In the genomic region with DNA sequence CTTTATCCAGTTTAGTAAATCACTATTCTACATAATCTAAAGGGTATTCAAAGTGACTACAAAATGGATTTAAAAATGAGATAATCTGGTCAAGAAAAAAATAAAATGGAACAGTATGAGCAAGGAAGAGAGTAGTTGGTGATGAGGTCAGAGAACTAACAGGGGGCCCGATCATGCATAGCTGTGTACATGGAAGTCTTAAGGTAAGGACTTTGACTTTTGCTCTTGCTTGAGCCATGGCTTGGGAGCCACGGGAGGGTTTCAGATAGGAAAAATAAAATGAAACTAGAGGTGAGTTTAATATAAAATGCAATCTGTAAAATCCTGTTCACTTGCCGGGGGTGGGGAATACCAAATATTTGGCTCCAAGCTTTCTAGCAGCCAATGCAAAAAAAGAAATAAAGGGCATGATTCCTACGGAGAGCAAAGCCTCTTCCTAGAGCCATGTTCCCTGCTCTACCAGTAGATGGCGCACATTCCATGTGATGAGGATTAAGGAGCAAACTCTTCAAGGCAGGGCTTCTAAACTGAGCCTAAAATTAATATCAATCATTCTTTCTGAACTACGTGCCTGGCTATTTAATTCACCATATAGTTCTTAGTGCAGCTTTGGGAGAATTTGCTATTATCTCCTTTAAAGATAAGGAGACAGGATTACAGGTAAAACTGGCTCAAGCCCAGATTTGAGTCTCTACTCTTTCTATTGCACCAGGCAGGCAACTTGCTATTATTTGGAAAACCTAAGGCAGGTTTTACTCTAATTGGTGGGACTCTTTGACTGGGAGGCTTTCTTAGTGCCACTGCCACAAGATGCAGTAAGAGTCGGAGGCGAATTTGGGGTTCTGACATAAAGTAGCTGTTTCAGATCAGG, we compare ENCODE assay signal across 8 cellular contexts. TPM values are rescaled to one million over a fixed set of nuclear protein-coding genes. Genes with fewer than 3 reads are reported as not detected.
A peak's percentile ranks its signal among the peaks of the same experiment; 100 is the strongest.
DNase-seq lines count a peak whose midpoint lies in the region; ATAC-seq, FAIRE-seq and TF ChIP-seq lines count a peak whose summit lies in the region.

No MANE protein-coding gene starts in this region.

- H4K20me1 ChIP-seq in astrocyte (ENCODE audit: insufficient read depth, low read length), result no peaks in the 10 kb centered on the region

- H3K27me3 Mint-ChIP-seq in astrocyte (ENCODE audit: low read depth, unreplicated experiment), result no peaks in the 10 kb centered on the region

- H3K27ac ChIP-seq in SK-N-MC, result no peak overlapping the region
- H3K27ac ChIP-seq in astrocyte (ENCODE audit: low read depth, low read length), result no peak overlapping the region

- H3K36me3 ChIP-seq in SK-N-MC (ENCODE audit: insufficient read depth, low read length) (no peaks in the 10 kb centered on the region), astrocyte (ENCODE audit: insufficient read depth, low read length) (no peaks in the 10 kb centered on the region)

- no peak overlapping the region for H2AFZ ChIP-seq in astrocyte (ENCODE audit: low read depth, low read length)

- no peaks in the 10 kb centered on the region for H3K4me1 ChIP-seq in astrocyte (ENCODE audit: insufficient read depth, low read length)

- FAIRE-seq in astrocyte (lab: Jason Lieb, UNC), result peak; percentile 90

- H3K4me3 ChIP-seq in SK-N-MC (no peak overlapping the region), astrocyte (ENCODE audit: insufficient read depth, low read depth, low read length) (no peak overlapping the region)

- no peaks in the 10 kb centered on the region for H3K9me3 Mint-ChIP-seq in astrocyte (ENCODE audit: unreplicated experiment)

- peak; percentile 78 for ATAC-seq in GM19395 (IDR thresholded peaks at IDR 0.05; ENCODE audit: unreplicated experiment)

- H3K27ac Mint-ChIP-seq in astrocyte (ENCODE audit: unreplicated experiment), result no peak overlapping the region

- H3K9ac ChIP-seq in SK-N-MC (ENCODE audit: insufficient read length), result no peak overlapping the region
- H3K9ac ChIP-seq in astrocyte (ENCODE audit: low read length), result no peak overlapping the region

- H3K4me1 Mint-ChIP-seq in astrocyte (ENCODE audit: low read depth, unreplicated experiment), result no peaks in the 10 kb centered on the region

- H3K36me3 Mint-ChIP-seq in astrocyte (ENCODE audit: low read depth, unreplicated experiment), result no peaks in the 10 kb centered on the region

- peak; percentile 46 for DNase-seq in D341Med (ENCODE audit: low spot score)
- DNase-seq in M059J (ENCODE audit: low read depth), result peak; percentile 55
- peak; percentile 30 for DNase-seq in SK-N-MC (ENCODE audit: low read depth, low spot score)
- DNase-seq in astrocyte (ENCODE audit: low read depth), result peak; percentile 21
- DNase-seq in iris pigment epithelial cell (ENCODE audit: low read depth), result peak; percentile 62
- peak; percentile 17 to 50 for DNase-seq in stimulated activated CD4-positive, alpha-beta T cell treated with anti-CD3 and anti-CD28 coated beads, Interleukin-2, amount 100 ng/mL, for 24 hours
- no peak for DNase-seq in HPDE6-E6E7 (ENCODE audit: extremely low spot score)

- no peaks in the 10 kb centered on the region for H3K79me2 ChIP-seq in astrocyte (ENCODE audit: insufficient read depth, low read length)

- H3K4me3 Mint-ChIP-seq in astrocyte (ENCODE audit: unreplicated experiment), result no peak overlapping the region

- TF ChIP-seq CTCF in astrocyte (IDR thresholded peaks at IDR 0.05; ENCODE audit: insufficient read depth, low read depth, low read length), result peak; percentile 78

- no peaks in the 10 kb centered on the region for H3K27me3 ChIP-seq in astrocyte (ENCODE audit: insufficient read depth, low read length)

- H3K9me3 ChIP-seq in SK-N-MC (ENCODE audit: low read depth, low read length), result no peaks in the 10 kb centered on the region
- no peaks in the 10 kb centered on the region for H3K9me3 ChIP-seq in astrocyte (ENCODE audit: insufficient read depth, low read depth, low read length)

- no peak overlapping the region for H3K4me2 ChIP-seq in astrocyte (ENCODE audit: low read length)

RNA-seq across cellular contexts. Expression of gene CLCN5, which starts 6.8 kb away (rescaled TPM):
- 3.0 and 3.3 TPM in 2 replicates for total RNA-seq in M059J (2014; rRNA removed; shearing (Covaris generic))
- total RNA-seq in astrocyte, result 14.4 and 16.7 TPM in 2 replicates

RNA-seq across cellular contexts. Expression of gene USP27X, which starts 36.3 kb away (rescaled TPM):
- total RNA-seq in M059J (2014; rRNA removed; shearing (Covaris generic)), result 1.4 and 1.6 TPM in 2 replicates
- 2.7 and 3.1 TPM in 2 replicates for total RNA-seq in astrocyte
